9 cellular contexts compared by ENCODE assay signal in the genomic region with DNA sequence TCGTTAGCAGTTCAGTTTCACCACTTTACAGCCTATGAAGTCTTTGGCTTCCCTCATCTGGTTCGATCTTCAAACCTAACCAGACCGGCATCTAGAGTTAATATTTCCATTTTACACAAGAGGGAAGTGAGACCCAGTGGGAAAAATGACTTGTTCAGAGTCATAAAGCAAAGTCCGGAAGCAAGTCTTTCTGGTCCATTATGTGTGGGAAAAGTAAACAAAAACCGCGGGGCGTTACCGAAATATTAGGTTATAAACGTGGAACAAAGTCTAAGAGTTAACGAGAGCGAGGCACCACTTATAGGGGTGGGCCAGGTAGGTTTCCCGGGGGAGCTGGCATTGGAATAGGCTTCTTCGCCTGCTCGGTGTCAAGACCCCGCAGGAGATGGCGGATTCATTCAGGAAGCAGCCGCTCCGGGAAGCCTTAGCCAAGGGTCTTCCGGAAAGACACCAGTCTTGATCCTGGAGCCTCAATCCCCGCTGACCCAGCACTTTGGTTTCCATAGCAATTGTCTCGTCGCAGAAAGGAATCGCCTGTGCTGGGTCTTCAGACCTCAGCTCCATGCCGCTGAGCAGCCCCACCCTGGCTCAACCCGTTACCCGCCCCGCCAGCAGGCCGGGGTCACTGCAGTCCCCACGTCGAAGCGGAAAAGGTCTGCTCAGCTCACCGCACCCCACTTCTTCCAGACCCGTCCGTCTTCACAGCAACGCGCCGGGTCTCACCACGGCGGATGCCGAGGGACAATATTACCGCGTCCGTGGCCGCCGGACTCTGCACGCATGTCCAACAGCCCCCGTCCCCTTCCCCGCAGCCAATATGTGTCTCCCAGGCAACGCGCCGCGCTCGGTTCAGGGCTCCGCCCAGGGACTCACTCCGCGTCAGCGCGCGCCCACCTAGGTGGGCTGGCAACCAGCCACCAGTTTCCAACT. TPM values are rescaled to one million over a fixed set of nuclear protein-coding genes. Genes with fewer than 3 reads are reported as not detected.
DNase-seq lines count a peak whose midpoint lies in the region; ATAC-seq and TF ChIP-seq lines count a peak whose summit lies in the region.
"Had no signal": no experiment of that assay in that cellular context is flagged by ENCODE, and none has a peak within 500 bp of the region (broad histone marks: within the 10 kb centered on the region; RNA-seq: fewer than 3 reads in every experiment).

Gene C5orf52, plus strand, starts transcription at position 872 of the 930 bp plus-strand sequence. CDS start 82 bp downstream, outside the sequence.

- H3K36me3 ChIP-seq in ectodermal cell (ENCODE audit: control insufficient read depth, insufficient read depth, low read length) (no peaks in the 10 kb centered on the region), mesenchymal stem cell (ENCODE audit: control insufficient read depth in 1 of 2, insufficient read depth in 2 of 2, low read depth in 1 of 2, low read length in 2 of 2) (peaks cover 0 to 7% of the 10 kb centered on the region in 2 experiments), tibial artery (no peaks in the 10 kb centered on the region)

- no peak within 1 kb of the TSS for H3K27ac ChIP-seq in ectodermal cell (ENCODE audit: insufficient read depth, low read depth, low read length, poor library complexity, severe bottlenecking)
- H3K27ac ChIP-seq in mesenchymal stem cell (ENCODE audit: low read length, poor library complexity, severe bottlenecking), result no peak within 1 kb of the TSS
- no peak within 1 kb of the TSS for H3K27ac ChIP-seq in tibial artery
- H3K27ac ChIP-seq: KMS-11 had no signal

- no peaks in the 10 kb centered on the region for H3K79me1 ChIP-seq in mesenchymal stem cell (replicated peaks; ENCODE audit: low read length, poor library complexity, severe bottlenecking)

- H2BK12ac ChIP-seq in mesenchymal stem cell (ENCODE audit: low read length in 2 of 2), result no peak within 1 kb of the TSS

- H2BK120ac ChIP-seq in mesenchymal stem cell (ENCODE audit: low read depth, low read length), result no peak within 1 kb of the TSS

- DNase-seq in DMS53 (lab: John Stamatoyannopoulos, UW) (peak; percentile 67), UCSD-AML1 (lab: John Stamatoyannopoulos, UW; ENCODE audit: unreplicated experiment) (peak; percentile 14), mesenchymal stem cell (no peak), tibial artery (no peak), activated gamma-delta T cell (lab: John Stamatoyannopoulos, UW) (no peak), occipital lobe (lab: John Stamatoyannopoulos, UW) (no peak)

- no peak within 1 kb of the TSS for H3K23ac ChIP-seq in mesenchymal stem cell (ENCODE audit: low read length in 2 of 2)

- no peak within 1 kb of the TSS for H3K18ac ChIP-seq in mesenchymal stem cell (ENCODE audit: low read depth in 1 of 2, low read length in 2 of 2)

- no peak within 1 kb of the TSS for H2BK5ac ChIP-seq in mesenchymal stem cell (ENCODE audit: low read depth, low read length, poor library complexity, severe bottlenecking)

- no peak within 1 kb of the TSS for H3K14ac ChIP-seq in mesenchymal stem cell (ENCODE audit: low read length in 2 of 2)

- intact Hi-C loops in tibial artery (cut with DNase I; ENCODE audit: low total_unique reads), result no loop called here

- H2AK5ac ChIP-seq in mesenchymal stem cell (ENCODE audit: low read length, severe bottlenecking), result no peak within 1 kb of the TSS

- H3K27me3 ChIP-seq in ectodermal cell (ENCODE audit: control insufficient read depth, insufficient read depth, low read length, poor library complexity, severe bottlenecking), result peaks cover 37% of the 10 kb centered on the region
- peaks cover 0 to 31% of the 10 kb centered on the region in 2 experiments for H3K27me3 ChIP-seq in mesenchymal stem cell (ENCODE audit: control insufficient read depth in 1 of 2, insufficient read depth in 1 of 2, low read length in 2 of 2)
- H3K27me3 ChIP-seq in tibial artery, result peaks cover 0 to 5% of the 10 kb centered on the region in 2 donors

- peak; percentile 39 for ATAC-seq in HG02884 (IDR thresholded peaks at IDR 0.05; ENCODE audit: unreplicated experiment)

- 21 to 26% methylated on average over 58 to 59 of the region's 59 CpGs for WGBS in ectodermal cell, 2 experiments
- WGBS in mesenchymal stem cell, result 97% methylated on average over 56 of the region's 59 CpGs

- H4K91ac ChIP-seq in mesenchymal stem cell (ENCODE audit: low read length), result no peak within 1 kb of the TSS

- no peak within 1 kb of the TSS for H3K4ac ChIP-seq in mesenchymal stem cell (ENCODE audit: low read depth in 1 of 2, low read length in 2 of 2)

- H3K4me1 ChIP-seq in ectodermal cell (ENCODE audit: control insufficient read depth, insufficient read depth, low read length) (peaks cover 4% of the 10 kb centered on the region), mesenchymal stem cell (ENCODE audit: control insufficient read depth, insufficient read depth, low read depth, low read length) (peaks cover 3% of the 10 kb centered on the region), tibial artery (peaks cover 0 to 16% (median 4%) of the 10 kb centered on the region in 4 donors)

- no peak within 1 kb of the TSS for H2BK15ac ChIP-seq in mesenchymal stem cell (ENCODE audit: low read depth, poor library complexity, severe bottlenecking)

- H3K9ac ChIP-seq in mesenchymal stem cell (ENCODE audit: low read length), result peak within 1 kb of the TSS; percentile 76
- H3K9ac ChIP-seq: KMS-11 had no signal

- no peak for TF ChIP-seq CTCF in tibial artery (IDR thresholded peaks at IDR 0.05)

- H3K4me2 ChIP-seq in mesenchymal stem cell (ENCODE audit: low read length, poor library complexity, severe bottlenecking), result no peak within 1 kb of the TSS
- H3K4me2 ChIP-seq: KMS-11 had no signal

- H2AFZ ChIP-seq in mesenchymal stem cell (ENCODE audit: low read depth, low read length), result no peak within 1 kb of the TSS

- no peak within 1 kb of the TSS for H4K8ac ChIP-seq in mesenchymal stem cell (ENCODE audit: low read length)

- no peaks in the 10 kb centered on the region for H3K9me3 ChIP-seq in ectodermal cell (ENCODE audit: control insufficient read depth, low read length)
- H3K9me3 ChIP-seq in mesenchymal stem cell (ENCODE audit: control insufficient read depth, low read length), result no peaks in the 10 kb centered on the region
- H3K9me3 ChIP-seq in tibial artery, result no peaks in the 10 kb centered on the region

- peak within 1 kb of the TSS; percentile 40 for H3K4me3 ChIP-seq in ectodermal cell (ENCODE audit: insufficient read depth, low read depth, low read length)
- H3K4me3 ChIP-seq in mesenchymal stem cell (ENCODE audit: insufficient read depth in 1 of 2, low read depth in 1 of 2, low read length in 2 of 2), result peak within 1 kb of the TSS in 1 of 2 experiments; percentile 81
- peak within 1 kb of the TSS; percentile 50 to 59 for H3K4me3 ChIP-seq in tibial artery

RNA-seq across cellular contexts. Expression of gene C5orf52, which starts in this region (rescaled TPM):
- polyA plus RNA-seq in ectodermal cell (2013, experiment 1 of 4), result not detected
- polyA plus RNA-seq in ectodermal cell (2013, experiment 2 of 4), result not detected
- polyA plus RNA-seq in ectodermal cell (2013, experiment 3 of 4), result not detected
- polyA plus RNA-seq in ectodermal cell (2013, experiment 4 of 4), result not detected
- polyA plus RNA-seq in mesenchymal stem cell (2013, experiment 1 of 2), result not detected
- polyA plus RNA-seq in mesenchymal stem cell (2013, experiment 2 of 2), result not detected
- not detected for total RNA-seq in occipital lobe

Comparison
In these comparisons a context has a peak if more than half of its experiments do, and no peak if none do; other contexts are left out.
1. DNase-seq: peak in DMS53 (single experiment) and UCSD-AML1 (single experiment); none in mesenchymal stem cell (single experiment), tibial artery (0 of 2), activated gamma-delta T cell (single experiment) and occipital lobe (single experiment).